8 cellular contexts compared by ENCODE assay signal in genomic region chr3:144770813-144771400, GRCh38.
DNase-seq lines count a peak whose midpoint lies in the region; ATAC-seq and TF ChIP-seq lines count a peak whose summit lies in the region.

No MANE protein-coding gene starts in this region.

- ATAC-seq in body of pancreas (peak; percentile 55), GM18517 (IDR thresholded peaks at IDR 0.05; ENCODE audit: unreplicated experiment) (no peak)

- H3K27me3 ChIP-seq in body of pancreas: no peaks in the 10 kb centered on the region
- no peaks in the 10 kb centered on the region for H3K27me3 ChIP-seq in liver (ENCODE audit: control insufficient read depth in 4 of 4, insufficient read depth in 4 of 4, low read length in 3 of 4)
- no peaks in the 10 kb centered on the region for H3K27me3 ChIP-seq in colonic mucosa

- DNase-seq in GM03348 (ENCODE audit: low spot score) (peak; percentile 7), body of pancreas (no peak), NCI-H1092 (lab: John Stamatoyannopoulos, UW) (no peak), colonic mucosa (no peak)
- no peak for DNase-seq in activated CD4-positive, CD25-positive, alpha-beta regulatory T cell treated with anti-CD3 and anti-CD28 coated beads, Interleukin-2, amount 50 U/mL, for 72 hours

- 16 to 31% methylated on average over 1 of the region's 1 CpG for WGBS in body of pancreas, 2 donors
- 20% methylated on average over 1 of the region's 1 CpG for WGBS in liver

- TF ChIP-seq RAD21 in Ishikawa (IDR thresholded peaks at IDR 0.05; ENCODE audit: low read depth) (peak; percentile 38), liver (IDR thresholded peaks at IDR 0.05) (peak; percentile 88 to 89)

- H3K9me3 ChIP-seq in body of pancreas (no peaks in the 10 kb centered on the region), liver (ENCODE audit: control insufficient read depth in 4 of 4, low read length in 3 of 4) (no peaks in the 10 kb centered on the region), colonic mucosa (no peaks in the 10 kb centered on the region)

- H3K27ac ChIP-seq in body of pancreas: no peak overlapping the region
- no peak overlapping the region for H3K27ac ChIP-seq in liver (ENCODE audit: low read depth in 1 of 2, low read length in 2 of 2)
- no peak overlapping the region for H3K27ac ChIP-seq in colonic mucosa

- no peak overlapping the region for H3K4me3 ChIP-seq in body of pancreas
- H3K4me3 ChIP-seq in liver (ENCODE audit: low read depth in 1 of 3, low read length in 3 of 3): no peak overlapping the region
- no peak overlapping the region for H3K4me3 ChIP-seq in colonic mucosa

- no peak for TF ChIP-seq EP300 in Ishikawa (IDR thresholded peaks at IDR 0.05; ENCODE audit: borderline replicate concordance)

- no peak for TF ChIP-seq POLR2A in body of pancreas (IDR thresholded peaks at IDR 0.05)

- no peaks in the 10 kb centered on the region for H3K4me1 ChIP-seq in body of pancreas
- H3K4me1 ChIP-seq in liver (ENCODE audit: control insufficient read depth in 4 of 4, insufficient read depth in 4 of 4, low read length in 3 of 4): peaks cover 0 to 2% (median 0%) of the 10 kb centered on the region in 4 donors
- no peaks in the 10 kb centered on the region for H3K4me1 ChIP-seq in colonic mucosa

- no peak overlapping the region for H3K9ac ChIP-seq in liver (ENCODE audit: low read depth in 1 of 2, low read length in 2 of 2)
- no peak overlapping the region for H3K9ac ChIP-seq in colonic mucosa (ENCODE audit: low read depth in 2 of 2, low read length in 2 of 2)

- intact Hi-C loops in body of pancreas (cut with DNase I) (loop anchor here (10.0 kb wide), 1 partner anchor 886 kb away; no protein-coding TSS in a partner anchor), colonic mucosa (cut with DNase I) (no loop called here)

- H3K36me3 ChIP-seq in body of pancreas (replicated peaks in 1 of 2; ENCODE audit: insufficient read depth in 1 of 2, low read depth in 2 of 2): no peaks in the 10 kb centered on the region
- no peaks in the 10 kb centered on the region for H3K36me3 ChIP-seq in liver (ENCODE audit: control insufficient read depth in 4 of 4, insufficient read depth in 3 of 4, low read depth in 1 of 4, low read length in 3 of 4)
- no peaks in the 10 kb centered on the region for H3K36me3 ChIP-seq in colonic mucosa

- TF ChIP-seq CTCF in body of pancreas (IDR thresholded peaks at IDR 0.05): peak; percentile 1 to 60 (median 48)
- TF ChIP-seq CTCF in liver (IDR thresholded peaks at IDR 0.05; ENCODE audit: low read depth, low read length, missing input control): peak; percentile 61
- no peak for TF ChIP-seq CTCF in colonic mucosa (IDR thresholded peaks at IDR 0.05)

TF ChIP-seq in Ishikawa, 13 proteins besides CTCF, POLR2A, EP300 and RAD21:
- TF ChIP-seq MAX (IDR thresholded peaks at IDR 0.05): no peak
- no peak for TF ChIP-seq ZBTB7A (IDR thresholded peaks at IDR 0.05; ENCODE audit: low read depth)
- no peak for TF ChIP-seq EGR1 (IDR thresholded peaks at IDR 0.05)
- no peak for TF ChIP-seq USF1 (IDR thresholded peaks at IDR 0.05)
- no peak for TF ChIP-seq TEAD4 (IDR thresholded peaks at IDR 0.05)
- TF ChIP-seq YY1 (IDR thresholded peaks at IDR 0.05; ENCODE audit: low read depth): no peak
- no peak for TF ChIP-seq REST (IDR thresholded peaks at IDR 0.05; ENCODE audit: low read depth)
- TF ChIP-seq FOXM1 (IDR thresholded peaks at IDR 0.05; ENCODE audit: borderline replicate concordance, low read depth): no peak
- no peak for TF ChIP-seq TCF12 (IDR thresholded peaks at IDR 0.05; ENCODE audit: low read depth)

TF ChIP-seq in liver, 16 proteins besides CTCF, POLR2A, EP300 and RAD21:
- TF ChIP-seq MAX (IDR thresholded peaks at IDR 0.05) (no peak), JUND (IDR thresholded peaks at IDR 0.05) (no peak), HNF4G (IDR thresholded peaks at IDR 0.05) (no peak), RXRA (IDR thresholded peaks at IDR 0.05) (no peak), REST (IDR thresholded peaks at IDR 0.05) (no peak)
TF ChIP-seq in liver: peak in this region for 0.
